8 cellular contexts compared by ENCODE assay signal in the genomic region with DNA sequence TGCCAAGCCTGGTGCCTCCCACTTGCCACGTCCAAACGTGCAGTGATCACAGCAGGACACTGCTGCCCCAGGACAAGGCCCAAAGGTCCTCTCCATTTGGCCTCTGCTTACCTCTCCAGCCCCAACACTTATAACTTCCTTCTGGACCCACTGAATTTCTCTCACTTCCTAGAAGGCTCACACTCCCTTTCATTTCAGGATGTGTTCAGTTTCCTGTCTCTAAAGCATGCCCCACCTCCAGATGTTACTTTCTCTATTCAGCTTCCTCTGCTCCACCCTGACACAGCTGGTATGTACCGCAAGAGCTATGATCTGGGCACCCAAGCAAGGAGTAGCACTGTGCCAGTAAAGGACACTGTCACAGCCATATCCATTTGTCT. TPM values are rescaled to one million over a fixed set of nuclear protein-coding genes. Genes with fewer than 3 reads are reported as not detected.
DNase-seq lines count a peak whose midpoint lies in the region; ATAC-seq and TF ChIP-seq lines count a peak whose summit lies in the region.

No MANE protein-coding gene starts in this region.

- no peaks in the 10 kb centered on the region for H3K27me3 ChIP-seq in CD4-positive, alpha-beta memory T cell (ENCODE audit: insufficient read depth, low read length)

- CTCF ChIA-PET in CD4-positive, alpha-beta memory T cell (lab: Charles Lee; ENCODE audit: partially characterized antibody): interaction anchor here (1.0 to 5.3 kb wide), 5 partner anchors 10 to 52 kb away, joined by 3 to 29 read pairs (median 3); a partner anchor contains a TSS

- POLR2A ChIA-PET in CD4-positive, alpha-beta memory T cell (lab: Charles Lee; ENCODE audit: partially characterized antibody): interaction anchor here (0.9 to 2.7 kb wide), 19 partner anchors 11 to 777 kb away, joined by 3 to 28 read pairs (median 3); a partner anchor contains a TSS

- intact Hi-C loops in CD4-positive, alpha-beta memory T cell (cut with micrococcal nuclease): loop anchor here (1.0 to 2.0 kb wide), 3 partner anchors 33 to 51 kb away; a partner anchor contains a TSS
- intact Hi-C loops in activated CD4-positive, alpha-beta T cell treated with anti-CD3 and anti-CD28 coated beads, Interleukin-2, amount 10 ng/mL, durations not matched to agents 24 days and 14 days (cut with micrococcal nuclease): loop anchor here (1.0 to 2.0 kb wide), 5 partner anchors 19 to 159 kb away; a partner anchor contains a TSS

- H3K36me3 Mint-ChIP-seq in CD4-positive, alpha-beta memory T cell: peaks cover 4 to 9% of the 10 kb centered on the region in 2 donors
- peaks cover 6% of the 10 kb centered on the region for H3K36me3 Mint-ChIP-seq in activated CD4-positive, alpha-beta T cell treated with anti-CD3 and anti-CD28 coated beads, Interleukin-2, amount 10 ng/mL, durations not matched to agents 24 days and 14 days (ENCODE audit: low read depth)

- H3K27ac ChIP-seq in CD4-positive, alpha-beta memory T cell (ENCODE audit: low read depth, low read length): peak overlapping the region; percentile 73

- peak overlapping the region; percentile 83 to 97 (median 93) for H3K27ac Mint-ChIP-seq in CD4-positive, alpha-beta memory T cell
- peak overlapping the region; percentile 93 for H3K27ac Mint-ChIP-seq in activated CD4-positive, alpha-beta T cell treated with anti-CD3 and anti-CD28 coated beads, Interleukin-2, amount 10 ng/mL, durations not matched to agents 24 days and 14 days

- H3K36me3 ChIP-seq in CD4-positive, alpha-beta memory T cell (ENCODE audit: insufficient read depth, low read length): no peaks in the 10 kb centered on the region

- DNase-seq in CD4-positive, alpha-beta memory T cell: peak; percentile 61 to 77 (median 73)
- peak; percentile 89 for DNase-seq in activated CD4-positive, alpha-beta T cell treated with anti-CD3 and anti-CD28 coated beads, Interleukin-2, amount 10 ng/mL, durations not matched to agents 24 days and 14 days
- DNase-seq in foreskin fibroblast (peak; percentile 27 to 50), occipital lobe (lab: John Stamatoyannopoulos, UW) (no peak), NCI-H510A (lab: John Stamatoyannopoulos, UW) (no peak)
- DNase-seq in stimulated activated CD4-positive, alpha-beta T cell treated with anti-CD3 and anti-CD28 coated beads, Interleukin-4, amount 100 ng/mL, for 24 hours: peak; percentile 42

- no peaks in the 10 kb centered on the region for H3K9me3 ChIP-seq in CD4-positive, alpha-beta memory T cell (ENCODE audit: control insufficient read depth in 1 of 2, low read length in 2 of 2)

- H3K9me3 Mint-ChIP-seq in CD4-positive, alpha-beta memory T cell: peaks cover 0 to 5% (median 0%) of the 10 kb centered on the region in 8 donors
- H3K9me3 Mint-ChIP-seq in activated CD4-positive, alpha-beta T cell treated with anti-CD3 and anti-CD28 coated beads, Interleukin-2, amount 10 ng/mL, durations not matched to agents 24 days and 14 days: no peaks in the 10 kb centered on the region

- peaks cover 17% of the 10 kb centered on the region for H3K4me1 ChIP-seq in CD4-positive, alpha-beta memory T cell (ENCODE audit: insufficient read depth, low read length)

- H3K4me3 Mint-ChIP-seq in CD4-positive, alpha-beta memory T cell: peak overlapping the region; percentile 84 to 97 (median 90)
- peak overlapping the region; percentile 86 for H3K4me3 Mint-ChIP-seq in activated CD4-positive, alpha-beta T cell treated with anti-CD3 and anti-CD28 coated beads, Interleukin-2, amount 10 ng/mL, durations not matched to agents 24 days and 14 days

- no peaks in the 10 kb centered on the region for H3K27me3 Mint-ChIP-seq in CD4-positive, alpha-beta memory T cell
- no peaks in the 10 kb centered on the region for H3K27me3 Mint-ChIP-seq in activated CD4-positive, alpha-beta T cell treated with anti-CD3 and anti-CD28 coated beads, Interleukin-2, amount 10 ng/mL, durations not matched to agents 24 days and 14 days

- H3K4me3 ChIP-seq in CD4-positive, alpha-beta memory T cell (ENCODE audit: low read length in 2 of 2): peak overlapping the region; percentile 64 to 79
- H3K4me3 ChIP-seq in foreskin fibroblast (ENCODE audit: low read depth in 1 of 2, low read length in 2 of 2): peak overlapping the region; percentile 11 to 17

- peaks cover 28 to 33% (median 30%) of the 10 kb centered on the region in 4 donors for H3K4me1 Mint-ChIP-seq in CD4-positive, alpha-beta memory T cell
- peaks cover 22% of the 10 kb centered on the region for H3K4me1 Mint-ChIP-seq in activated CD4-positive, alpha-beta T cell treated with anti-CD3 and anti-CD28 coated beads, Interleukin-2, amount 10 ng/mL, durations not matched to agents 24 days and 14 days

- TF ChIP-seq CTCF in foreskin fibroblast (IDR thresholded peaks at IDR 0.05; ENCODE audit: low read depth, low read length): no peak

- peak; percentile 98 for ATAC-seq in GM19455 (IDR thresholded peaks at IDR 0.05; ENCODE audit: unreplicated experiment)
- ATAC-seq in HG03520 (IDR thresholded peaks at IDR 0.05; ENCODE audit: unreplicated experiment): peak; percentile 95

RNA-seq across cellular contexts. Expression of a gene that starts 33.0 kb away (rescaled TPM):
- 1 to 10 TPM; 6.4 to 6.5 TPM for total RNA-seq in CD4-positive, alpha-beta memory T cell
- polyA plus RNA-seq in CD4-positive, alpha-beta memory T cell: 10 to 100 TPM in 1 of 2 donors, 1 to 10 TPM in 1; 1.6 to 12.0 TPM
- total RNA-seq in activated CD4-positive, alpha-beta T cell treated with anti-CD3 and anti-CD28 coated beads, Interleukin-2, amount 10 ng/mL, durations not matched to agents 24 days and 14 days: 4.8 and 5.7 TPM in 2 replicates
- total RNA-seq in occipital lobe: 17.5 TPM

RNA-seq across cellular contexts. Expression of a gene that starts 51.6 kb away (rescaled TPM):
- total RNA-seq in CD4-positive, alpha-beta memory T cell: 10 to 100 TPM; 15.9 to 19.5 TPM
- polyA plus RNA-seq in CD4-positive, alpha-beta memory T cell: 10 to 100 TPM; 14.3 to 18.8 TPM
- total RNA-seq in activated CD4-positive, alpha-beta T cell treated with anti-CD3 and anti-CD28 coated beads, Interleukin-2, amount 10 ng/mL, durations not matched to agents 24 days and 14 days: 16.3 and 18.8 TPM in 2 replicates
- 15.9 TPM for total RNA-seq in occipital lobe

RNA-seq across cellular contexts. Expression of a gene that starts 51.7 kb away (rescaled TPM):
- total RNA-seq in CD4-positive, alpha-beta memory T cell: 1 to 10 TPM; 4.9 to 5.5 TPM
- polyA plus RNA-seq in CD4-positive, alpha-beta memory T cell: 1 to 10 TPM; 3.0 to 6.1 TPM
- 16.8 and 18.0 TPM in 2 replicates for total RNA-seq in activated CD4-positive, alpha-beta T cell treated with anti-CD3 and anti-CD28 coated beads, Interleukin-2, amount 10 ng/mL, durations not matched to agents 24 days and 14 days
- 18.6 TPM for total RNA-seq in occipital lobe

Comparison
In these comparisons a context has a peak if more than half of its experiments do, and no peak if none do; other contexts are left out.
1. DNase-seq: peak in CD4-positive, alpha-beta memory T cell (5 of 5), activated CD4-positive, alpha-beta T cell treated with anti-CD3 and anti-CD28 coated beads, Interleukin-2, amount 10 ng/mL, durations not matched to agents 24 days and 14 days (single experiment), foreskin fibroblast (2 of 2) and stimulated activated CD4-positive, alpha-beta T cell treated with anti-CD3 and anti-CD28 coated beads, Interleukin-4, amount 100 ng/mL, for 24 hours (single experiment); none in occipital lobe (single experiment) and NCI-H510A (single experiment).